Comparison of ENCODE assay signal across 9 cellular contexts in genomic region chr3:64225695-64226499, GRCh38. TPM values are rescaled to one million over a fixed set of nuclear protein-coding genes. Genes with fewer than 3 reads are reported as not detected.
DNase-seq lines count a peak whose midpoint lies in the region; ATAC-seq and TF ChIP-seq lines count a peak whose summit lies in the region.
"Had no signal": no experiment of that assay in that cellular context is flagged by ENCODE, and none has a peak within 500 bp of the region (broad histone marks: within the 10 kb centered on the region; RNA-seq: fewer than 3 reads in every experiment).

No MANE protein-coding gene starts in this region.

- ATAC-seq in activated CD8-positive, alpha-beta T cell treated with anti-CD3 and anti-CD28 coated beads for 36 hours, result no peak

- CTCF ChIA-PET in activated CD8-positive, alpha-beta T cell treated with anti-CD3 and anti-CD28 coated beads for 36 hours (lab: Charles Lee), result interaction anchor here (0.8 to 1.3 kb wide), 2 partner anchors 18 to 202 kb away, joined by 3 to 4 read pairs; partner anchors contain the start of gene PSMD6

- peaks cover 70% of the 10 kb centered on the region for H3K4me1 ChIP-seq in muscle layer of colon (ENCODE audit: insufficient read depth, low read length)

- peak overlapping the region; percentile 23 for H3K9ac ChIP-seq in muscle layer of colon (ENCODE audit: low read length)

- H3K4me1 Mint-ChIP-seq in HFFc6 (ENCODE audit: low read depth), result peaks cover 82% of the 10 kb centered on the region
- H3K4me1 Mint-ChIP-seq in activated CD8-positive, alpha-beta T cell treated with anti-CD3 and anti-CD28 coated beads for 36 hours (ENCODE audit: low read depth), result no peaks in the 10 kb centered on the region
- H3K4me1 Mint-ChIP-seq: natural killer cell had no signal

- no peaks in the 10 kb centered on the region for H3K9me3 Mint-ChIP-seq in HFFc6
- H3K9me3 Mint-ChIP-seq in activated CD8-positive, alpha-beta T cell treated with anti-CD3 and anti-CD28 coated beads for 36 hours, result no peaks in the 10 kb centered on the region
- H3K9me3 Mint-ChIP-seq: natural killer cell had no signal

- H3K27ac ChIP-seq in brain microvascular endothelial cell (peak overlapping the region; percentile 90), muscle layer of colon (ENCODE audit: low read depth, low read length) (peak overlapping the region; percentile 75)

- peak overlapping the region; percentile 99 for H3K27ac Mint-ChIP-seq in HFFc6
- H3K27ac Mint-ChIP-seq in activated CD8-positive, alpha-beta T cell treated with anti-CD3 and anti-CD28 coated beads for 36 hours, result no peak overlapping the region

- POLR2A ChIA-PET in activated CD8-positive, alpha-beta T cell treated with anti-CD3 and anti-CD28 coated beads for 36 hours (lab: Charles Lee), result interaction anchor here (0.7 kb wide), 1 partner anchor 1821 kb away, joined by 3 read pairs; no protein-coding TSS in a partner anchor

- DNase-seq in AG09309 (ENCODE audit: low read depth) (no peak), HFFc6 (peak; percentile 32), brain microvascular endothelial cell (no peak), NCI-H1436 (lab: John Stamatoyannopoulos, UW) (no peak), NCI-H446 treated with DMSO at 0.1 percent for 48 hours (lab: John Stamatoyannopoulos, UW) (no peak), AML-193 (lab: John Stamatoyannopoulos, UW) (no peak)
- no peak for DNase-seq in activated CD8-positive, alpha-beta T cell treated with anti-CD3 and anti-CD28 coated beads for 36 hours
- DNase-seq: natural killer cell had no signal

- H3K36me3 ChIP-seq in brain microvascular endothelial cell (replicated peaks) (no peaks in the 10 kb centered on the region), muscle layer of colon (ENCODE audit: insufficient read depth, low read length) (no peaks in the 10 kb centered on the region)

- H3K9me3 ChIP-seq in muscle layer of colon (ENCODE audit: low read length), result no peaks in the 10 kb centered on the region

- H3K4me3 ChIP-seq in AG09309 (ENCODE audit: control insufficient read depth, low read depth, low read length) (peak overlapping the region; percentile 43), brain microvascular endothelial cell (ENCODE audit: low read depth, low read length) (peak overlapping the region; percentile 28), muscle layer of colon (ENCODE audit: low read depth in 1 of 2, low read length in 2 of 2) (peak overlapping the region in 1 of 2 donors; percentile 42)

- no peaks in the 10 kb centered on the region for H3K27me3 ChIP-seq in brain microvascular endothelial cell (replicated peaks)
- H3K27me3 ChIP-seq in muscle layer of colon (ENCODE audit: control insufficient read depth in 1 of 2, insufficient read depth in 2 of 2, low read length in 2 of 2), result no peaks in the 10 kb centered on the region

- TF ChIP-seq CTCF in AG09309 (IDR thresholded peaks at IDR 0.05; ENCODE audit: control insufficient read depth, insufficient read depth, low read depth, low read length, missing control alignments) (no peak), HFFc6 (IDR thresholded peaks at IDR 0.05) (peak; percentile 46), brain microvascular endothelial cell (IDR thresholded peaks at IDR 0.05; ENCODE audit: low read depth, low read length, missing control alignments) (peak; percentile 8)
- no peak for TF ChIP-seq CTCF in activated CD8-positive, alpha-beta T cell treated with anti-CD3 and anti-CD28 coated beads for 36 hours (IDR thresholded peaks at IDR 0.05)

- H3K4me3 Mint-ChIP-seq in HFFc6, result peak overlapping the region; percentile 94
- H3K4me3 Mint-ChIP-seq in activated CD8-positive, alpha-beta T cell treated with anti-CD3 and anti-CD28 coated beads for 36 hours, result no peak overlapping the region

- intact Hi-C loops in activated CD8-positive, alpha-beta T cell treated with anti-CD3 and anti-CD28 coated beads for 36 hours (cut with micrococcal nuclease), result no loop called here

- no peaks in the 10 kb centered on the region for H3K27me3 Mint-ChIP-seq in HFFc6 (ENCODE audit: insufficient read depth)
- peaks cover 8% of the 10 kb centered on the region for H3K27me3 Mint-ChIP-seq in activated CD8-positive, alpha-beta T cell treated with anti-CD3 and anti-CD28 coated beads for 36 hours

- in situ Hi-C loops in brain microvascular endothelial cell (cut with HindIII; ENCODE audit: low pct_ligation_motif_present, low sequenced_read_pairs), result no loop called here

- peaks cover 3% of the 10 kb centered on the region; the same call in 1 of the 2 replicates for H3K36me3 Mint-ChIP-seq in HFFc6 (ENCODE audit: low read depth)
- no peaks in the 10 kb centered on the region for H3K36me3 Mint-ChIP-seq in activated CD8-positive, alpha-beta T cell treated with anti-CD3 and anti-CD28 coated beads for 36 hours (ENCODE audit: low read depth)
- H3K36me3 Mint-ChIP-seq: natural killer cell had no signal

RNA-seq across cellular contexts. Expression of gene PRICKLE2, which starts 0.6 kb away (rescaled TPM):
- 10 to 100 TPM; 14.0 to 21.7 (median 18.4) TPM for total RNA-seq in HFFc6 (2021; fragmentation: NEBNext Ultra II Directional; extraction: Animal tissue kit (Norgen Biotek cat#: 25700))
- total RNA-seq in activated CD8-positive, alpha-beta T cell treated with anti-CD3 and anti-CD28 coated beads for 36 hours, result not detected

Comparison
In these comparisons a context has a peak if more than half of its experiments do, and no peak if none do; other contexts are left out.
1. CTCF ChIP-seq: peak in HFFc6 (single experiment) and brain microvascular endothelial cell (single experiment); none in AG09309 (single experiment) and activated CD8-positive, alpha-beta T cell treated with anti-CD3 and anti-CD28 coated beads for 36 hours (single experiment).
2. RNA of gene PRICKLE2, which starts 0.6 kb away (total RNA-seq): 14.0 to 21.7 TPM in HFFc6; not detected in activated CD8-positive, alpha-beta T cell treated with anti-CD3 and anti-CD28 coated beads for 36 hours; every median in the first group is over 10 times any median in the second.